Comparison of ENCODE assay signal across 12 cellular contexts in the genomic region with DNA sequence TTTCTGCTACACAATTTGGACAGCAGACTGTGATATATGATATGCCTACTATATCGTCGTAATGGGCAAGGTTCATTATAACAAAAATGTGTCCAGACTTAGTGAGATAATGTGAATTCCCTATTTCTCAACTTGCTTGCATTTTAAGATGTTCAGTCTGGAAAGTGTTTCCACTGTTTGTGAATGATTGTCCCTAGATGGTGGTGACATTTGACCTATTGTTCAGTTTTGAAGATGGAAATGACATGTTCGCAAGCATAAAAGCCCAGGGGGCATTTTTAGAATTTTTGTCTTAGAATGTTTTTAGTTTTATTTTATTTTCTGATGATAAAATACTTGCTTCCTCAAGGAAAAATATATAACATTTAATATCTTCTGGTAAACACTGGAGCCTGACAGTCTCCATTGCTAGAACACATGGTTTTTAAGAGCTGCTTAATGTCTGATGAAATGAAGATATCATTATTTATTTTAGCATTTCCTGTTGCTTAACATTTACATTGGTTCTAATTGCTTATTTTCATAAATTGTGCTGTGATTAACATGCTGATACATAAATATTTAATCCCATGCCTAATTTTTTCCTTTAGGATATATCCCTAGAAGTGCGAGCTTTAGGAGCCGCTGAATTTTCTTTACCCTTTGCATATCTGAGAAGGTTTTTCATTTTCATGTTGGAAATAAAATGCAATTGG. TPM values are rescaled to one million over a fixed set of nuclear protein-coding genes. Genes with fewer than 3 reads are reported as not detected.
DNase-seq lines count a peak whose midpoint lies in the region; FAIRE-seq and TF ChIP-seq lines count a peak whose summit lies in the region.
"Had no signal": no experiment of that assay in that cellular context is flagged by ENCODE, and none has a peak within 500 bp of the region (broad histone marks: within the 10 kb centered on the region; RNA-seq: fewer than 3 reads in every experiment).

No MANE protein-coding gene starts in this region.

- H3K36me3 ChIP-seq in keratinocyte (ENCODE audit: control insufficient read depth in 2 of 2, extremely low read depth in 1 of 2, insufficient read depth in 2 of 2, low read length in 2 of 2) (no peaks in the 10 kb centered on the region), spleen (no peaks in the 10 kb centered on the region)

- H3K4me1 ChIP-seq in keratinocyte (ENCODE audit: control insufficient read depth, extremely low read depth, insufficient read depth, low read length): peaks cover 22% of the 10 kb centered on the region
- peaks cover 0 to 58% (median 20%) of the 10 kb centered on the region in 6 donors for H3K4me1 ChIP-seq in spleen

- intact Hi-C loops in spleen (cut with DNase I; ENCODE audit: low total_unique reads): no loop called here

- H3K27me3 ChIP-seq in keratinocyte (ENCODE audit: control insufficient read depth, extremely low read depth, insufficient read depth, low read length): no peaks in the 10 kb centered on the region
- peaks cover 0 to 5% (median 0%) of the 10 kb centered on the region in 7 donors for H3K27me3 ChIP-seq in spleen (replicated peaks in 1 of 7)

- H3K27ac ChIP-seq in cingulate gyrus (ENCODE audit: low read depth, low read length) (peak overlapping the region; percentile 65), keratinocyte (ENCODE audit: control insufficient read depth, insufficient read depth, low read length) (peak overlapping the region; percentile 39), spleen (peak overlapping the region in 7 of 8 donors; percentile 2 to 60 (median 31))

- H2AFZ ChIP-seq in keratinocyte (ENCODE audit: control insufficient read depth, low read length): peak overlapping the region; percentile 27

- FAIRE-seq in keratinocyte (lab: Jason Lieb, UNC): peak; percentile 66
- FAIRE-seq in frontal cortex (lab: Jason Lieb, UNC): no peak

- H4K20me1 ChIP-seq in keratinocyte (ENCODE audit: control insufficient read depth, extremely low read depth, insufficient read depth, low read length): no peaks in the 10 kb centered on the region

- no peak for TF ChIP-seq POLR2A in spleen (IDR thresholded peaks at IDR 0.05)

- H3K4me3 ChIP-seq in keratinocyte (ENCODE audit: control insufficient read depth in 2 of 3, extremely low read depth in 1 of 3, insufficient read depth in 2 of 3, low read depth in 1 of 3, low read length in 3 of 3) (peak overlapping the region in 2 of 3 experiments; percentile 44 to 47), spleen (no peak overlapping the region)

- H3K9me1 ChIP-seq in keratinocyte (ENCODE audit: control insufficient read depth, extremely low read depth, insufficient read depth, low read length): no peaks in the 10 kb centered on the region

- TF ChIP-seq CTCF in keratinocyte (optimal IDR thresholded peaks at IDR 0.05 in 1 of 3, IDR thresholded peaks at IDR 0.05 in 1 of 3, conservative IDR thresholded peaks at IDR 0.05 in 1 of 3; ENCODE audit: extremely low read depth in 1 of 3, insufficient read depth in 2 of 3, low read length in 3 of 3): no peak
- TF ChIP-seq CTCF in spleen (IDR thresholded peaks at IDR 0.05 in 8 of 11, conservative IDR thresholded peaks at IDR 0.05 in 3 of 11): no peak

- H3K9ac ChIP-seq in keratinocyte (ENCODE audit: control insufficient read depth, extremely low read depth, insufficient read depth, low read length): peak overlapping the region; percentile 30

- H3K79me2 ChIP-seq in keratinocyte (ENCODE audit: control insufficient read depth, insufficient read depth, low read length): peaks cover 36% of the 10 kb centered on the region

- dilution Hi-C loops in keratinocyte (cut with MboI; ENCODE audit: extremely low pct_ligation_motif_present, low sequenced_read_pairs): no loop called here

- H3K4me2 ChIP-seq in keratinocyte (ENCODE audit: control insufficient read depth, extremely low read depth, insufficient read depth, low read depth, low read length): peak overlapping the region; percentile 84

- DNase-seq in LHCN-M2 (ENCODE audit: low read depth) (peak; percentile 21), keratinocyte (ENCODE audit: low read depth, low spot score) (no peak), spleen (no peak), frontal cortex (ENCODE audit: low spot score in 2 of 2) (no peak), NCI-H146 treated with DMSO at 0.1 percent for 48 hours (lab: John Stamatoyannopoulos, UW; ENCODE audit: unreplicated experiment) (no peak), hepatic stellate cell (ENCODE audit: low spot score) (no peak), hippocampal formation (lab: John Stamatoyannopoulos, UW) (no peak)
- DNase-seq: activated T-cell treated with anti-CD3 and anti-CD28 coated beads, Interleukin-2, amount 50 U/mL, for 24 hours; CD4-positive, CD25-positive, alpha-beta regulatory T cell; NCI-H510A; SHP77 treated with DMSO at 0.1 percent for 48 hours had no signal

- WGBS in spleen, 5 donors: 84 to 92% (median 87%) methylated on average over 5 of the region's 5 CpGs

- H3K9me3 ChIP-seq in keratinocyte (ENCODE audit: control insufficient read depth, low read depth, low read length) (no peaks in the 10 kb centered on the region), spleen (no peaks in the 10 kb centered on the region)

RNA-seq across cellular contexts. Expression of a gene that starts 27.1 kb away (rescaled TPM):
- total RNA-seq in LHCN-M2 (2014; rRNA removed) (17.7 and 24.4 TPM in 2 replicates), spleen (10 to 100 TPM; 28.2 to 56.3 (median 40.4) TPM), frontal cortex (26.5 TPM)
- polyA plus RNA-seq in LHCN-M2 (2012): 5.0 TPM
- polyA plus RNA-seq in keratinocyte (19.3 to 28.4 TPM (median 22.2 TPM) in 3 replicates), spleen (1 to 10 TPM; 7.0 to 7.7 (median 7.4) TPM)
- 14.7 TPM for polyA plus RNA-seq in keratinocyte (2011; ENCODE audit: low read depth)
- polyA plus RNA-seq in keratinocyte (2011; cell fraction: cytosol; rRNA removed): 16.1 and 24.4 TPM in 2 replicates
- polyA plus RNA-seq in keratinocyte (2011; cell fraction: nucleus; rRNA removed): 26.1 and 29.2 TPM in 2 replicates
- polyA plus RNA-seq in keratinocyte (2012; ENCODE audit: low replicate concordance): 13.4 and 18.6 TPM in 2 replicates
- 20.2 to 86.3 TPM (median 68.7 TPM) in 3 replicates for polyA minus RNA-seq in keratinocyte
- polyA minus RNA-seq in keratinocyte (2011; cell fraction: cytosol; rRNA and poly(A)+ RNA removed): 22.8 TPM
- polyA minus RNA-seq in keratinocyte (2011; cell fraction: nucleus; rRNA and poly(A)+ RNA removed): 28.5 and 52.8 TPM in 2 replicates

Comparison
In these comparisons a context has a peak if more than half of its experiments do, and no peak if none do; other contexts are left out.
1. H3K4me3 ChIP-seq: peak in keratinocyte (2 of 3); none in spleen (0 of 8).
2. Peak in every context shown above with its lines, with median percentiles within 50 percentile points of each other: H3K27ac ChIP-seq.